1 cellular context compared by ENCODE assay signal in the genomic region with DNA sequence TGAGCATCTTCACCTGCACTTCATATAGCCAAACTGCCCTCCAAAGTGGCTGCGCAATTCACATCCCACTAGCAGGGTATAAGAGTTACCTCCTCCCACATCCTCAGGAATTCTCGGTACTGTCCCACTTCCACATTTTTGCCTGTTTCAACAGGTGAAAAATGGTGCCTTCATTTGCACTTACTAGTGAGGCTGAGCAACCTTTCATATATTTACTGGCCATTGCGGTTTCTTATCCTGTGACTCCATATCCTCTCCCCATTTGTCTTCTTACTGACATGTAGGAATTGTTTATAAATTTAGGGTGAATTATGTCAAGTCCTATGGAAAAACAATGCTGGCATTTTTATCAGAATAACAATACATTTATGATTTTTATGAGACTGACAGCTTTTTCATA.
TF ChIP-seq lines count a peak whose summit lies in the region.

No MANE protein-coding gene starts in this region.

TF ChIP-seq in K562, 482 proteins besides CTCF, POLR2A, EP300 and RAD21 (continued from another document):
- TF ChIP-seq MTA3 (IDR thresholded peaks at IDR 0.05; ENCODE audit: borderline replicate concordance) (no peak), PKNOX1 (IDR thresholded peaks at IDR 0.05) (peak; percentile 64), MAFF (IDR thresholded peaks at IDR 0.05; ENCODE audit: low read length) (no peak), ZBTB34 (CRISPR knock-in tag; IDR thresholded peaks at IDR 0.05) (no peak), PML (IDR thresholded peaks at IDR 0.05; ENCODE audit: low read length) (peak; percentile 21; the same call in 1 of the 2 replicates), PBX2 (CRISPR knock-in tag; IDR thresholded peaks at IDR 0.05; ENCODE audit: low read depth) (peak; percentile 31; the same call in 1 of the 2 replicates), PBX2 (tag; conservative IDR thresholded peaks at IDR 0.05; ENCODE audit: low read depth) (peak; percentile 80), FOSL1 (tag; conservative IDR thresholded peaks at IDR 0.05) (peak; percentile 41; the same call in 1 of the 2 replicates), SMARCE1 (IDR thresholded peaks at IDR 0.05) (peak; percentile 23; the same call in 1 of the 2 replicates), C11orf30 (IDR thresholded peaks at IDR 0.05; ENCODE audit: low read depth) (no peak), CTBP1 (IDR thresholded peaks at IDR 0.05; ENCODE audit: borderline replicate concordance) (peak; percentile 62; the same call in 1 of the 2 replicates), TEAD4 (IDR thresholded peaks at IDR 0.05; ENCODE audit: low read length) (peak; percentile 62; the same call in 1 of the 2 replicates), TEAD4 (CRISPR knock-in tag; IDR thresholded peaks at IDR 0.05; ENCODE audit: borderline replicate concordance) (no peak), RCOR1 (IDR thresholded peaks at IDR 0.05; ENCODE audit: borderline replicate concordance in 1 of 2, low read depth in 2 of 2, low read length in 2 of 2) (0 out of 4 replicates have a peak, but pooled peaks of 1 of the 2 experiments have one; percentile 24), ZFPM2 (CRISPR knock-in tag; IDR thresholded peaks at IDR 0.05) (no peak), PHB2 (IDR thresholded peaks at IDR 0.05; ENCODE audit: low read depth) (no peak), GTF2E2 (tag; IDR thresholded peaks at IDR 0.05) (no peak), CBFA2T3 (IDR thresholded peaks at IDR 0.05) (0 out of 2 replicates have a peak, but pooled peaks have one; percentile 11), ETV1 (tag; conservative IDR thresholded peaks at IDR 0.05; ENCODE audit: low read depth) (peak; percentile 59), ZNF124 (CRISPR knock-in tag; IDR thresholded peaks at IDR 0.05) (no peak), SPI1 (IDR thresholded peaks at IDR 0.05; ENCODE audit: borderline replicate concordance, low read depth, low read length) (peak; percentile 64; the same call in 1 of the 2 replicates), ZNF766 (CRISPR knock-in tag; conservative IDR thresholded peaks at IDR 0.05) (peak; percentile 43; the same call in 1 of the 2 replicates), LCOR (CRISPR knock-in tag; IDR thresholded peaks at IDR 0.05) (peak; percentile 82), POU5F1 (IDR thresholded peaks at IDR 0.05; ENCODE audit: borderline replicate concordance, low read depth, low read length, partially characterized antibody) (no peak), TCF3 (CRISPR knock-in tag; IDR thresholded peaks at IDR 0.05) (peak; percentile 71), SOX6 (IDR thresholded peaks at IDR 0.05) (peak; percentile 65; the same call in 1 of the 2 replicates)
